Comparison of ENCODE assay signal across 2 cellular contexts in the genomic region with DNA sequence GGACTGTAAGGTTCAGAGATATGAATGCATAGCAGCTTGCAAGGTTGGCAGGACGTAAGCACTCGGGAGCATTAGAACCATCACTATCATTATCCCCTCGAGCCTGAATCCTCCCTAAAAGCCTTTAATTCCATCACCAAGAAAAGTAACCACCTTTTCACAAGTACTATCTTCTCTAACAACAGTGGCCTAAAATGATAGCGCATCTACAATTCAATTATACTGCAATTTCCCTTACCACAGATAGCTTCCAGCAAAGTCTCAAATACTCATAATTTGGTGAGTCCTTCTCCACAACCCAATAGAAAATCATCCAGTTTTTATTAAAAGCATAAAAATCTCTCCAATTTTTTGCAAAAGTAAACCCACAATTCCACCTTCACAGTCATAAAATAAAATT.
TF ChIP-seq lines count a peak whose summit lies in the region.

No MANE protein-coding gene starts in this region.

TF ChIP-seq in HepG2, 621 proteins besides CTCF, POLR2A, EP300 and RAD21:
- TF ChIP-seq, protein P1, sequence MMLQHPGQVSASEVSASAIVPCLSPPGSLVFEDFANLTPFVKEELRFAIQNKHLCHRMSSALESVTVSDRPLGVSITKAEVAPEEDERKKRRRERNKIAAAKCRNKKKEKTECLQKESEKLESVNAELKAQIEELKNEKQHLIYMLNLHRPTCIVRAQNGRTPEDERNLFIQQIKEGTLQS (CRISPR knock-in tag; IDR thresholded peaks at IDR 0.05), result no peak
- no peak for TF ChIP-seq ZNF282 (IDR thresholded peaks at IDR 0.05; ENCODE audit: partially characterized antibody)
- TF ChIP-seq, protein P2, sequence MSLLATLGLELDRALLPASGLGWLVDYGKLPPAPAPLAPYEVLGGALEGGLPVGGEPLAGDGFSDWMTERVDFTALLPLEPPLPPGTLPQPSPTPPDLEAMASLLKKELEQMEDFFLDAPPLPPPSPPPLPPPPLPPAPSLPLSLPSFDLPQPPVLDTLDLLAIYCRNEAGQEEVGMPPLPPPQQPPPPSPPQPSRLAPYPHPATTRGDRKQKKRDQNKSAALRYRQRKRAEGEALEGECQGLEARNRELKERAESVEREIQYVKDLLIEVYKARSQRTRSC (CRISPR knock-in tag; IDR thresholded peaks at IDR 0.05; ENCODE audit: low read depth), result no peak
- TF ChIP-seq, protein P3, sequence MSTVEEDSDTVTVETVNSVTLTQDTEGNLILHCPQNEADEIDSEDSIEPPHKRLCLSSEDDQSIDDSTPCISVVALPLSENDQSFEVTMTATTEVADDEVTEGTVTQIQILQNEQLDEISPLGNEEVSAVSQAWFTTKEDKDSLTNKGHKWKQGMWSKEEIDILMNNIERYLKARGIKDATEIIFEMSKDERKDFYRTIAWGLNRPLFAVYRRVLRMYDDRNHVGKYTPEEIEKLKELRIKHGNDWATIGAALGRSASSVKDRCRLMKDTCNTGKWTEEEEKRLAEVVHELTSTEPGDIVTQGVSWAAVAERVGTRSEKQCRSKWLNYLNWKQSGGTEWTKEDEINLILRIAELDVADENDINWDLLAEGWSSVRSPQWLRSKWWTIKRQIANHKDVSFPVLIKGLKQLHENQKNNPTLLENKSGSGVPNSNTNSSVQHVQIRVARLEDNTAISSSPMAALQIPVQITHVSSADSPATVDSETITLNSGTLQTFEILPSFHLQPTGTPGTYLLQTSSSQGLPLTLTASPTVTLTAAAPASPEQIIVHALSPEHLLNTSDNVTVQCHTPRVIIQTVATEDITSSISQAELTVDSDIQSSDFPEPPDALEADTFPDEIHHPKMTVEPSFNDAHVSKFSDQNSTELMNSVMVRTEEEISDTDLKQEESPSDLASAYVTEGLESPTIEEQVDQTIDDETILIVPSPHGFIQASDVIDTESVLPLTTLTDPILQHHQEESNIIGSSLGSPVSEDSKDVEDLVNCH (CRISPR knock-in tag; IDR thresholded peaks at IDR 0.05), result no peak
- no peak for TF ChIP-seq NAIF1 (CRISPR knock-in tag; IDR thresholded peaks at IDR 0.05; ENCODE audit: borderline replicate concordance)
- no peak for TF ChIP-seq PAF1 (CRISPR knock-in tag; IDR thresholded peaks at IDR 0.05)
- TF ChIP-seq, protein P4, sequence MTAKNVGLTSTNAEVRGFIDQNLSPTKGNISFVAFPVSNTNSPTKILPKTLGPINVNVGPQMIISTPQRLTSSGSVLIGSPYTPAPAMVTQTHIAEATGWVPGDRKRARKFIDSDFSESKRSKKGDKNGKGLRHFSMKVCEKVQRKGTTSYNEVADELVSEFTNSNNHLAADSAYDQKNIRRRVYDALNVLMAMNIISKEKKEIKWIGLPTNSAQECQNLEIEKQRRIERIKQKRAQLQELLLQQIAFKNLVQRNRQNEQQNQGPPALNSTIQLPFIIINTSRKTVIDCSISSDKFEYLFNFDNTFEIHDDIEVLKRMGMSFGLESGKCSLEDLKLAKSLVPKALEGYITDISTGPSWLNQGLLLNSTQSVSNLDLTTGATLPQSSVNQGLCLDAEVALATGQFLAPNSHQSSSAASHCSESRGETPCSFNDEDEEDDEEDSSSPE (CRISPR knock-in tag; IDR thresholded peaks at IDR 0.05), result no peak
- TF ChIP-seq ATAD3A (CRISPR knock-in tag; IDR thresholded peaks at IDR 0.05), result no peak

TF ChIP-seq in H1, 55 proteins besides CTCF, POLR2A, EP300 and RAD21:
- TF ChIP-seq SIN3A (conservative IDR thresholded peaks at IDR 0.05 in 1 of 2, IDR thresholded peaks at IDR 0.05 in 1 of 2; ENCODE audit: low read depth in 1 of 2, low read length in 2 of 2) (no peak), NANOG (IDR thresholded peaks at IDR 0.05; ENCODE audit: insufficient read depth, low read depth, low read length, poor library complexity, severe bottlenecking) (no peak), POU5F1 (IDR thresholded peaks at IDR 0.05; ENCODE audit: low read depth, low read length) (no peak), NRF1 (IDR thresholded peaks at IDR 0.05; ENCODE audit: low read depth, low read length) (no peak), FOSL1 (IDR thresholded peaks at IDR 0.05; ENCODE audit: insufficient read depth, low read depth, low read length) (no peak), SRF (IDR thresholded peaks at IDR 0.05; ENCODE audit: low read depth, low read length) (no peak), ZNF274 (IDR thresholded peaks at IDR 0.05; ENCODE audit: borderline replicate concordance, extremely low read depth, low read length) (no peak), TBP (IDR thresholded peaks at IDR 0.05; ENCODE audit: low read depth, low read length) (no peak), CHD2 (IDR thresholded peaks at IDR 0.05; ENCODE audit: low read length) (no peak)
